8 cellular contexts compared by ENCODE assay signal in the genomic region with DNA sequence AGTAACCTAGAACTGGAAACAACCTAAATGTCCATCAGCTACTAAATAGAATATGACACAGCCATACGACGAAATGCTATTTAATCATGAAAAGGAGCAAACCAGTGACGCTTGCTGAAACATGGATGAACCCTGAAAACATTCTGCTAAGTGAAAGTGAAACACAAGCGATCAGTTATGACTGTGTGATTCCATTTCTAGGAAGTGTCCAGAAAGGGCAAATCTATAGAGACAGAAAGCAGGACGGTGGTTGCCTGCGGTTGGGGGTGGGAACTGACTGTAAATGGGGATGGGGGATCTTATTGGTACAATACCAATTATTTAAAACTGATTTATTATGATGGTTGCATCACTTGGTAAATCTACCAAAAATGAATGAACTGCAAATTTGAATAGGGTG.
DNase-seq lines count a peak whose midpoint lies in the region; ATAC-seq and TF ChIP-seq lines count a peak whose summit lies in the region.

No MANE protein-coding gene starts in this region.

- no peaks in the 10 kb centered on the region for H3K36me3 ChIP-seq in heart right ventricle

- no peak for TF ChIP-seq CTCF in heart right ventricle (IDR thresholded peaks at IDR 0.05)

- H3K4me3 Mint-ChIP-seq in activated CD8-positive, alpha-beta T cell treated with anti-CD3 and anti-CD28 coated beads, Interleukin-2, amount 10 ng/mL, durations not matched to agents 7 days and 5 days = peak overlapping the region; percentile 76

- H3K9me3 ChIP-seq in heart right ventricle = no peaks in the 10 kb centered on the region

- peak overlapping the region in 1 of 10 donors; percentile 72 for H3K27ac ChIP-seq in heart right ventricle

- no peaks in the 10 kb centered on the region for H3K27me3 Mint-ChIP-seq in activated CD8-positive, alpha-beta T cell treated with anti-CD3 and anti-CD28 coated beads, Interleukin-2, amount 10 ng/mL, durations not matched to agents 7 days and 5 days (ENCODE audit: low read depth)

- CTCF ChIA-PET in activated CD8-positive, alpha-beta T cell treated with anti-CD3 and anti-CD28 coated beads, Interleukin-2, amount 10 ng/mL, durations not matched to agents 7 days and 5 days (lab: Charles Lee) = interaction anchor here (1.2 to 8.5 kb wide), 4 partner anchors 9 to 73 kb away, joined by 3 to 72 read pairs (median 4); no protein-coding TSS in a partner anchor

- peak overlapping the region in 1 of 10 donors; percentile 29 for H3K4me3 ChIP-seq in heart right ventricle

- H3K27ac Mint-ChIP-seq in activated CD8-positive, alpha-beta T cell treated with anti-CD3 and anti-CD28 coated beads, Interleukin-2, amount 10 ng/mL, durations not matched to agents 7 days and 5 days = peak overlapping the region; percentile 92

- no peaks in the 10 kb centered on the region for H3K9me3 Mint-ChIP-seq in activated CD8-positive, alpha-beta T cell treated with anti-CD3 and anti-CD28 coated beads, Interleukin-2, amount 10 ng/mL, durations not matched to agents 7 days and 5 days (ENCODE audit: insufficient read depth)

- peaks cover 0 to 42% (median 0%) of the 10 kb centered on the region in 9 donors for H3K4me1 ChIP-seq in heart right ventricle

- POLR2A ChIA-PET in activated CD8-positive, alpha-beta T cell treated with anti-CD3 and anti-CD28 coated beads, Interleukin-2, amount 10 ng/mL, durations not matched to agents 7 days and 5 days (lab: Charles Lee) = interaction anchor here (2.5 kb wide), 1 partner anchor 12 kb away, joined by 11 read pairs; no protein-coding TSS in a partner anchor

- H3K27me3 ChIP-seq in heart right ventricle = no peaks in the 10 kb centered on the region

- H3K4me1 Mint-ChIP-seq in activated CD8-positive, alpha-beta T cell treated with anti-CD3 and anti-CD28 coated beads, Interleukin-2, amount 10 ng/mL, durations not matched to agents 7 days and 5 days (ENCODE audit: low read depth) = peaks cover 64% of the 10 kb centered on the region

- 79 to 93% methylated on average over 6 of the region's 6 CpGs for WGBS in heart right ventricle, 2 donors

- ATAC-seq in GM19397 (IDR thresholded peaks at IDR 0.05; ENCODE audit: unreplicated experiment) = peak; percentile 67
- peak; percentile 79 for ATAC-seq in HG03159 (IDR thresholded peaks at IDR 0.05; ENCODE audit: unreplicated experiment)
- ATAC-seq in activated CD8-positive, alpha-beta T cell treated with anti-CD3 and anti-CD28 coated beads, Interleukin-2, amount 10 ng/mL, durations not matched to agents 7 days and 5 days = peak; percentile 81
- ATAC-seq in heart right ventricle = no peak

- DNase-seq in activated CD8-positive, alpha-beta T cell treated with anti-CD3 and anti-CD28 coated beads, Interleukin-2, amount 10 ng/mL, durations not matched to agents 7 days and 5 days = peak; percentile 66
- DNase-seq in stimulated activated CD8-positive, alpha-beta memory T cell treated with anti-CD3 and anti-CD28 coated beads, Interleukin-2, amount 100 ng/mL, for 48 hours (ENCODE audit: low read depth in 2 of 2) = peak; percentile 32 to 52
- DNase-seq in head of caudate nucleus (no peak), midbrain (lab: John Stamatoyannopoulos, UW) (no peak), NCI-H2171 (lab: John Stamatoyannopoulos, UW) (no peak), heart right ventricle (no peak)

- H3K36me3 Mint-ChIP-seq in activated CD8-positive, alpha-beta T cell treated with anti-CD3 and anti-CD28 coated beads, Interleukin-2, amount 10 ng/mL, durations not matched to agents 7 days and 5 days (ENCODE audit: low read depth) = peaks cover 26% of the 10 kb centered on the region

- intact Hi-C loops in head of caudate nucleus (cut with DNase I) = no loop called here
- intact Hi-C loops in heart right ventricle (cut with DNase I) = loop anchor here in 2 of 10 donors (5.0 to 10.0 kb wide), 2 partner anchors 52 to 355 kb away; no protein-coding TSS in a partner anchor

Comparison
In these comparisons a context has a peak if more than half of its experiments do, and no peak if none do; other contexts are left out.
1. ATAC-seq: peak in GM19397 (single experiment), HG03159 (single experiment) and activated CD8-positive, alpha-beta T cell treated with anti-CD3 and anti-CD28 coated beads, Interleukin-2, amount 10 ng/mL, durations not matched to agents 7 days and 5 days (single experiment); none in heart right ventricle (0 of 8).
2. DNase-seq: peak in activated CD8-positive, alpha-beta T cell treated with anti-CD3 and anti-CD28 coated beads, Interleukin-2, amount 10 ng/mL, durations not matched to agents 7 days and 5 days (single experiment) and stimulated activated CD8-positive, alpha-beta memory T cell treated with anti-CD3 and anti-CD28 coated beads, Interleukin-2, amount 100 ng/mL, for 48 hours (2 of 2); none in head of caudate nucleus (0 of 42), midbrain (single experiment), NCI-H2171 (single experiment) and heart right ventricle (0 of 2).